Comparison of ENCODE assay signal across 21 cellular contexts in genomic region chr3:19446687-19447086, GRCh38.
A peak's percentile ranks its signal among the peaks of the same experiment; 100 is the strongest.
DNase-seq lines count a peak whose midpoint lies in the region; ATAC-seq lines count a peak whose summit lies in the region.
"Had no signal": no experiment of that assay in that cellular context is flagged by ENCODE, and none has a peak within 500 bp of the region (broad histone marks: within the 10 kb centered on the region; RNA-seq: fewer than 3 reads in every experiment).

No MANE protein-coding gene starts in this region.

- H3K36me3 Mint-ChIP-seq in activated naive CD8-positive, alpha-beta T cell treated with anti-CD3 and anti-CD28 coated beads, Interleukin-2, amount 10 ng/mL, durations not matched to agents 7 days and 5 days = no peaks in the 10 kb centered on the region
- H3K36me3 Mint-ChIP-seq in T-cell = no peaks in the 10 kb centered on the region

- ATAC-seq in GM18870 (IDR thresholded peaks at IDR 0.05; ENCODE audit: unreplicated experiment) (peak; percentile 44), GM21423 (IDR thresholded peaks at IDR 0.05; ENCODE audit: unreplicated experiment) (peak; percentile 48), HG03175 (IDR thresholded peaks at IDR 0.05; ENCODE audit: unreplicated experiment) (peak; percentile 58), T-cell (replicated peaks in 1 of 4) (no peak), GM21737 (IDR thresholded peaks at IDR 0.05; ENCODE audit: unreplicated experiment) (no peak)
- ATAC-seq in activated naive CD8-positive, alpha-beta T cell treated with anti-CD3 and anti-CD28 coated beads, Interleukin-2, amount 10 ng/mL, durations not matched to agents 7 days and 5 days (ENCODE audit: low read depth) = peak; percentile 30
- ATAC-seq: HCT116 had no signal

- CTCF ChIA-PET in T-cell (lab: Charles Lee) = no interaction called here

- peaks cover 2% of the 10 kb centered on the region for H3K27me3 Mint-ChIP-seq in activated naive CD8-positive, alpha-beta T cell treated with anti-CD3 and anti-CD28 coated beads, Interleukin-2, amount 10 ng/mL, durations not matched to agents 7 days and 5 days
- H3K27me3 Mint-ChIP-seq in T-cell = no peaks in the 10 kb centered on the region

- H3K27ac Mint-ChIP-seq in activated naive CD8-positive, alpha-beta T cell treated with anti-CD3 and anti-CD28 coated beads, Interleukin-2, amount 10 ng/mL, durations not matched to agents 7 days and 5 days = peak overlapping the region; percentile 60
- H3K27ac Mint-ChIP-seq in T-cell = no peak overlapping the region
- H3K27ac Mint-ChIP-seq: T-helper 2 cell treated with Interferon-gamma antibody and Interleukin-4, amounts not matched to agents 5 μg/mL and 100 μg/mL, for 36 hours had no signal

- peak overlapping the region; percentile 63 for H3K4me3 Mint-ChIP-seq in activated naive CD8-positive, alpha-beta T cell treated with anti-CD3 and anti-CD28 coated beads, Interleukin-2, amount 10 ng/mL, durations not matched to agents 7 days and 5 days
- no peak overlapping the region for H3K4me3 Mint-ChIP-seq in T-cell
- H3K4me3 Mint-ChIP-seq: T-helper 2 cell treated with Interferon-gamma antibody and Interleukin-4, amounts not matched to agents 5 μg/mL and 100 μg/mL, for 36 hours had no signal

- H3K9me3 Mint-ChIP-seq in activated naive CD8-positive, alpha-beta T cell treated with anti-CD3 and anti-CD28 coated beads, Interleukin-2, amount 10 ng/mL, durations not matched to agents 7 days and 5 days = no peaks in the 10 kb centered on the region
- peaks cover 0 to 4% (median 0%) of the 10 kb centered on the region in 3 donors for H3K9me3 Mint-ChIP-seq in T-cell
- H3K9me3 Mint-ChIP-seq: T-helper 2 cell treated with Interferon-gamma antibody and Interleukin-4, amounts not matched to agents 5 μg/mL and 100 μg/mL, for 36 hours had no signal

- no peak for DNase-seq in activated naive CD8-positive, alpha-beta T cell treated with anti-CD3 and anti-CD28 coated beads, Interleukin-2, amount 10 ng/mL, durations not matched to agents 7 days and 5 days
- no peak for DNase-seq in mucosa of gallbladder (ENCODE audit: low spot score)
- DNase-seq in NCI-H187 (lab: John Stamatoyannopoulos, UW) = no peak
- no peak for DNase-seq in T-cell
- DNase-seq: activated CD4-positive, alpha-beta T cell treated with anti-CD3 and anti-CD28 coated beads, Interleukin-2, amount 50 U/mL, for 4 hours; brain microvascular endothelial cell; C1 segment of cervical spinal cord; Karpas-422; kidney glomerular epithelial cell; NCI-H1048; NCI-H187 treated with DMSO at 0.1 percent for 48 hours; NCI-H526; RPMI8226; stimulated activated CD4-positive, alpha-beta T cell treated with anti-CD3 and anti-CD28 coated beads, Interleukin-15, amount 100 ng/mL, for 24 hours; transverse colon had no signal

- POLR2A ChIA-PET in activated naive CD8-positive, alpha-beta T cell treated with anti-CD3 and anti-CD28 coated beads, Interleukin-2, amount 10 ng/mL, durations not matched to agents 7 days and 5 days (lab: Charles Lee) = no interaction called here
- POLR2A ChIA-PET in T-cell (lab: Charles Lee) = no interaction called here

- H3K4me1 Mint-ChIP-seq in activated naive CD8-positive, alpha-beta T cell treated with anti-CD3 and anti-CD28 coated beads, Interleukin-2, amount 10 ng/mL, durations not matched to agents 7 days and 5 days = peaks cover 7% of the 10 kb centered on the region
- H3K4me1 Mint-ChIP-seq in T-cell = no peaks in the 10 kb centered on the region

Comparison
In these comparisons a context has a peak if more than half of its experiments do, and no peak if none do; other contexts are left out.
1. ATAC-seq: peak in GM18870 (single experiment), GM21423 (single experiment), HG03175 (single experiment) and activated naive CD8-positive, alpha-beta T cell treated with anti-CD3 and anti-CD28 coated beads, Interleukin-2, amount 10 ng/mL, durations not matched to agents 7 days and 5 days (single experiment); none in T-cell (0 of 4) and GM21737 (single experiment).